ENCODE assay signal across 2 cellular contexts in the genomic region with DNA sequence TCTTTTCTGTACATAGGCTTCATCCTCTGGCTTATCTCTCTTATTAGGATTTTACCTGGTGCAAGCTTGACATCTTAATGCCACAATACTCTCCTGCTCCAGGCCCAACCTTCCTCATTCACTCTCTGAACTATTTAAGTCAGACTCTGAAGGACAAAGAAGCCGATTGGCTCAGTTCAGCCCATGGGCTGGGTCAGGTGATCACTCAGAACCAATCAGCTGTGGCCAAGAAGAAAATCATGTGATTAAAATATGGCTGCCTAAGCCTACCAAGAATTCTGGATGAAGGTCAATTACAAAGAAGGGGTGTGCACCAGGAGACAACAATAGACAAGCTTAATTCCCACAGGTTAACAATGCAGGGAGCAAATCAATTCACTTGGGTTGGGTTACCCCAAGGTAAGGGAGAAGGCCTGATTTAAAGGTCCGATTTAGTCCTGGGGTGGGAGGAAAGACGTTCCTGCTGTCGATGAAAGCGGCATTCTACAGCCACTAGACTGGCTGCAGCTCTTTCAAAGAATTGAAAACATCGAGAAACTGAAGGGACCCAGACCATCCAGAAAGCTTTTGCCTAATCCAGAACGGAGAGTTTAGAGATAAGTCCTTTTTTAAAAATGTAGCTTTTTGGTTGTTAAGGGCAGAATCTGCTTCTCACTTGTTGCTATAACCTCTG.
A peak's percentile ranks its signal among the peaks of the same experiment; 100 is the strongest.
TF ChIP-seq lines count a peak whose summit lies in the region.

No MANE protein-coding gene starts in this region.

TF ChIP-seq in HepG2, 621 proteins besides CTCF, POLR2A, EP300 and RAD21:
- TF ChIP-seq ZNF816 (CRISPR knock-in tag; IDR thresholded peaks at IDR 0.05; ENCODE audit: borderline replicate concordance): no peak
- TF ChIP-seq YY1 (IDR thresholded peaks at IDR 0.05; ENCODE audit: insufficient read depth, insufficient replicate concordance, low read depth, low read length): peak; percentile 71
- TF ChIP-seq PHF21A (CRISPR knock-in tag; IDR thresholded peaks at IDR 0.05): no peak
- TF ChIP-seq KAT8 (CRISPR knock-in tag; IDR thresholded peaks at IDR 0.05): peak; percentile 67; the same call in 1 of the 2 replicates
- TF ChIP-seq ZKSCAN1 (IDR thresholded peaks at IDR 0.05; ENCODE audit: low read length): no peak
- peak; percentile 46; the same call in 1 of the 2 replicates for TF ChIP-seq ZMYM4 (CRISPR knock-in tag; IDR thresholded peaks at IDR 0.05)
- TF ChIP-seq, protein P1, sequence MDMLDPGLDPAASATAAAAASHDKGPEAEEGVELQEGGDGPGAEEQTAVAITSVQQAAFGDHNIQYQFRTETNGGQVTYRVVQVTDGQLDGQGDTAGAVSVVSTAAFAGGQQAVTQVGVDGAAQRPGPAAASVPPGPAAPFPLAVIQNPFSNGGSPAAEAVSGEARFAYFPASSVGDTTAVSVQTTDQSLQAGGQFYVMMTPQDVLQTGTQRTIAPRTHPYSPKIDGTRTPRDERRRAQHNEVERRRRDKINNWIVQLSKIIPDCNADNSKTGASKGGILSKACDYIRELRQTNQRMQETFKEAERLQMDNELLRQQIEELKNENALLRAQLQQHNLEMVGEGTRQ (IDR thresholded peaks at IDR 0.05; ENCODE audit: low read depth, low read length): peak; percentile 73
- TF ChIP-seq, protein P1 (CRISPR knock-in tag; IDR thresholded peaks at IDR 0.05; ENCODE audit: borderline replicate concordance): peak; percentile 80; the same call in 1 of the 2 replicates
- peak; percentile 59 for TF ChIP-seq PRPF4 (IDR thresholded peaks at IDR 0.05; ENCODE audit: low read depth, low read length, poor library complexity, severe bottlenecking)
- peak; percentile 79 for TF ChIP-seq NFYC (CRISPR knock-in tag; IDR thresholded peaks at IDR 0.05)
- TF ChIP-seq, protein P2, sequence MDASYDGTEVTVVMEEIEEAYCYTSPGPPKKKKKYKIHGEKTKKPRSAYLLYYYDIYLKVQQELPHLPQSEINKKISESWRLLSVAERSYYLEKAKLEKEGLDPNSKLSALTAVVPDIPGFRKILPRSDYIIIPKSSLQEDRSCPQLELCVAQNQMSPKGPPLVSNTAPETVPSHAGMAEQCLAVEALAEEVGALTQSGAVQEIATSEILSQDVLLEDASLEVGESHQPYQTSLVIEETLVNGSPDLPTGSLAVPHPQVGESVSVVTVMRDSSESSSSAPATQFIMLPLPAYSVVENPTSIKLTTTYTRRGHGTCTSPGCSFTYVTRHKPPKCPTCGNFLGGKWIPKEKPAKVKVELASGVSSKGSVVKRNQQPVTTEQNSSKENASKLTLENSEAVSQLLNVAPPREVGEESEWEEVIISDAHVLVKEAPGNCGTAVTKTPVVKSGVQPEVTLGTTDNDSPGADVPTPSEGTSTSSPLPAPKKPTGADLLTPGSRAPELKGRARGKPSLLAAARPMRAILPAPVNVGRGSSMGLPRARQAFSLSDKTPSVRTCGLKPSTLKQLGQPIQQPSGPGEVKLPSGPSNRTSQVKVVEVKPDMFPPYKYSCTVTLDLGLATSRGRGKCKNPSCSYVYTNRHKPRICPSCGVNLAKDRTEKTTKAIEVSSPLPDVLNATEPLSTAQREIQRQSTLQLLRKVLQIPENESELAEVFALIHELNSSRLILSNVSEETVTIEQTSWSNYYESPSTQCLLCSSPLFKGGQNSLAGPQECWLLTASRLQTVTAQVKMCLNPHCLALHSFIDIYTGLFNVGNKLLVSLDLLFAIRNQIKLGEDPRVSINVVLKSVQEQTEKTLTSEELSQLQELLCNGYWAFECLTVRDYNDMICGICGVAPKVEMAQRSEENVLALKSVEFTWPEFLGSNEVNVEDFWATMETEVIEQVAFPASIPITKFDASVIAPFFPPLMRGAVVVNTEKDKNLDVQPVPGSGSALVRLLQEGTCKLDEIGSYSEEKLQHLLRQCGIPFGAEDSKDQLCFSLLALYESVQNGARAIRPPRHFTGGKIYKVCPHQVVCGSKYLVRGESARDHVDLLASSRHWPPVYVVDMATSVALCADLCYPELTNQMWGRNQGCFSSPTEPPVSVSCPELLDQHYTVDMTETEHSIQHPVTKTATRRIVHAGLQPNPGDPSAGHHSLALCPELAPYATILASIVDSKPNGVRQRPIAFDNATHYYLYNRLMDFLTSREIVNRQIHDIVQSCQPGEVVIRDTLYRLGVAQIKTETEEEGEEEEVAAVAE (CRISPR knock-in tag; IDR thresholded peaks at IDR 0.05; ENCODE audit: borderline replicate concordance): peak; percentile 55; the same call in 1 of the 2 replicates
- TF ChIP-seq, protein P3, sequence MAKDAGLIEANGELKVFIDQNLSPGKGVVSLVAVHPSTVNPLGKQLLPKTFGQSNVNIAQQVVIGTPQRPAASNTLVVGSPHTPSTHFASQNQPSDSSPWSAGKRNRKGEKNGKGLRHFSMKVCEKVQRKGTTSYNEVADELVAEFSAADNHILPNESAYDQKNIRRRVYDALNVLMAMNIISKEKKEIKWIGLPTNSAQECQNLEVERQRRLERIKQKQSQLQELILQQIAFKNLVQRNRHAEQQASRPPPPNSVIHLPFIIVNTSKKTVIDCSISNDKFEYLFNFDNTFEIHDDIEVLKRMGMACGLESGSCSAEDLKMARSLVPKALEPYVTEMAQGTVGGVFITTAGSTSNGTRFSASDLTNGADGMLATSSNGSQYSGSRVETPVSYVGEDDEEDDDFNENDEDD (CRISPR knock-in tag; IDR thresholded peaks at IDR 0.05; ENCODE audit: borderline replicate concordance): no peak
- peak; percentile 36; the same call in 1 of the 2 replicates for TF ChIP-seq RAD51 (IDR thresholded peaks at IDR 0.05; ENCODE audit: borderline replicate concordance)
- no peak for TF ChIP-seq ZNF674 (CRISPR knock-in tag; IDR thresholded peaks at IDR 0.05; ENCODE audit: low read depth)
- TF ChIP-seq ZNF296 (CRISPR knock-in tag; conservative IDR thresholded peaks at IDR 0.05): no peak
- TF ChIP-seq SYNCRIP (IDR thresholded peaks at IDR 0.05; ENCODE audit: insufficient read depth, low read depth, low read length): no peak
- peak; percentile 69 for TF ChIP-seq NFYB (CRISPR knock-in tag; IDR thresholded peaks at IDR 0.05)

TF ChIP-seq in K562, 482 proteins besides CTCF, POLR2A, EP300 and RAD21 (continues in another document):
- TF ChIP-seq SLC30A9 (CRISPR knock-in tag; IDR thresholded peaks at IDR 0.05) (no peak), MEIS2 (IDR thresholded peaks at IDR 0.05; ENCODE audit: partially characterized antibody) (no peak), ESRRA (IDR thresholded peaks at IDR 0.05; ENCODE audit: borderline replicate concordance, low read depth) (peak; percentile 73; the same call in 1 of the 2 replicates), ZNF143 (CRISPR knock-in tag; IDR thresholded peaks at IDR 0.05) (no peak), EWSR1 (IDR thresholded peaks at IDR 0.05; ENCODE audit: borderline replicate concordance, low read depth, partially characterized antibody) (no peak), CBFA2T2 (conservative IDR thresholded peaks at IDR 0.05) (peak; percentile 73), TCF7 (IDR thresholded peaks at IDR 0.05; ENCODE audit: borderline replicate concordance) (no peak), MAZ (CRISPR knock-in tag; conservative IDR thresholded peaks at IDR 0.05 in 1 of 2, IDR thresholded peaks at IDR 0.05 in 1 of 2) (no peak), HSF4 (CRISPR knock-in tag; IDR thresholded peaks at IDR 0.05; ENCODE audit: borderline replicate concordance) (no peak), FOXA3 (CRISPR knock-in tag; conservative IDR thresholded peaks at IDR 0.05 in 1 of 2, IDR thresholded peaks at IDR 0.05 in 1 of 2) (no peak), ZNF57 (CRISPR knock-in tag; IDR thresholded peaks at IDR 0.05) (no peak), CEBPG (CRISPR knock-in tag; IDR thresholded peaks at IDR 0.05) (no peak), CEBPG (tag; conservative IDR thresholded peaks at IDR 0.05 in 1 of 2, IDR thresholded peaks at IDR 0.05 in 1 of 2) (no peak), FOXJ3 (CRISPR knock-in tag; IDR thresholded peaks at IDR 0.05) (no peak), JUN (IDR thresholded peaks at IDR 0.05; ENCODE audit: borderline replicate concordance, low read depth, low read length) (no peak), JUN (CRISPR knock-in tag; IDR thresholded peaks at IDR 0.05; ENCODE audit: borderline replicate concordance) (no peak), ZFP36 (IDR thresholded peaks at IDR 0.05; ENCODE audit: low read depth, low read length, partially characterized antibody) (no peak), L3MBTL2 (IDR thresholded peaks at IDR 0.05) (peak; percentile 30; the same call in 1 of the 2 replicates), YY1 (IDR thresholded peaks at IDR 0.05; ENCODE audit: borderline replicate concordance in 1 of 3, control insufficient read depth in 1 of 3, extremely low read depth in 1 of 3, insufficient read depth in 3 of 3, insufficient read length in 1 of 3, insufficient replicate concordance in 2 of 3, low read depth in 1 of 3, low read length in 2 of 3) (peak in 2 of 3 experiments; percentile 37 to 80)
- TF ChIP-seq, protein P1 (CRISPR knock-in tag; IDR thresholded peaks at IDR 0.05): peak; percentile 92
- TF ChIP-seq, protein P4, sequence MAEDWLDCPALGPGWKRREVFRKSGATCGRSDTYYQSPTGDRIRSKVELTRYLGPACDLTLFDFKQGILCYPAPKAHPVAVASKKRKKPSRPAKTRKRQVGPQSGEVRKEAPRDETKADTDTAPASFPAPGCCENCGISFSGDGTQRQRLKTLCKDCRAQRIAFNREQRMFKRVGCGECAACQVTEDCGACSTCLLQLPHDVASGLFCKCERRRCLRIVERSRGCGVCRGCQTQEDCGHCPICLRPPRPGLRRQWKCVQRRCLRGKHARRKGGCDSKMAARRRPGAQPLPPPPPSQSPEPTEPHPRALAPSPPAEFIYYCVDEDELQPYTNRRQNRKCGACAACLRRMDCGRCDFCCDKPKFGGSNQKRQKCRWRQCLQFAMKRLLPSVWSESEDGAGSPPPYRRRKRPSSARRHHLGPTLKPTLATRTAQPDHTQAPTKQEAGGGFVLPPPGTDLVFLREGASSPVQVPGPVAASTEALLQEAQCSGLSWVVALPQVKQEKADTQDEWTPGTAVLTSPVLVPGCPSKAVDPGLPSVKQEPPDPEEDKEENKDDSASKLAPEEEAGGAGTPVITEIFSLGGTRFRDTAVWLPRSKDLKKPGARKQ (CRISPR knock-in tag; IDR thresholded peaks at IDR 0.05): no peak
- TF ChIP-seq, protein P5, sequence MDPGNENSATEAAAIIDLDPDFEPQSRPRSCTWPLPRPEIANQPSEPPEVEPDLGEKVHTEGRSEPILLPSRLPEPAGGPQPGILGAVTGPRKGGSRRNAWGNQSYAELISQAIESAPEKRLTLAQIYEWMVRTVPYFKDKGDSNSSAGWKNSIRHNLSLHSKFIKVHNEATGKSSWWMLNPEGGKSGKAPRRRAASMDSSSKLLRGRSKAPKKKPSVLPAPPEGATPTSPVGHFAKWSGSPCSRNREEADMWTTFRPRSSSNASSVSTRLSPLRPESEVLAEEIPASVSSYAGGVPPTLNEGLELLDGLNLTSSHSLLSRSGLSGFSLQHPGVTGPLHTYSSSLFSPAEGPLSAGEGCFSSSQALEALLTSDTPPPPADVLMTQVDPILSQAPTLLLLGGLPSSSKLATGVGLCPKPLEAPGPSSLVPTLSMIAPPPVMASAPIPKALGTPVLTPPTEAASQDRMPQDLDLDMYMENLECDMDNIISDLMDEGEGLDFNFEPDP (CRISPR knock-in tag; IDR thresholded peaks at IDR 0.05): no peak
- TF ChIP-seq, protein P6, sequence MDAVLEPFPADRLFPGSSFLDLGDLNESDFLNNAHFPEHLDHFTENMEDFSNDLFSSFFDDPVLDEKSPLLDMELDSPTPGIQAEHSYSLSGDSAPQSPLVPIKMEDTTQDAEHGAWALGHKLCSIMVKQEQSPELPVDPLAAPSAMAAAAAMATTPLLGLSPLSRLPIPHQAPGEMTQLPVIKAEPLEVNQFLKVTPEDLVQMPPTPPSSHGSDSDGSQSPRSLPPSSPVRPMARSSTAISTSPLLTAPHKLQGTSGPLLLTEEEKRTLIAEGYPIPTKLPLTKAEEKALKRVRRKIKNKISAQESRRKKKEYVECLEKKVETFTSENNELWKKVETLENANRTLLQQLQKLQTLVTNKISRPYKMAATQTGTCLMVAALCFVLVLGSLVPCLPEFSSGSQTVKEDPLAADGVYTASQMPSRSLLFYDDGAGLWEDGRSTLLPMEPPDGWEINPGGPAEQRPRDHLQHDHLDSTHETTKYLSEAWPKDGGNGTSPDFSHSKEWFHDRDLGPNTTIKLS (IDR thresholded peaks at IDR 0.05; ENCODE audit: borderline replicate concordance, low read depth): no peak
- TF ChIP-seq, protein P7, sequence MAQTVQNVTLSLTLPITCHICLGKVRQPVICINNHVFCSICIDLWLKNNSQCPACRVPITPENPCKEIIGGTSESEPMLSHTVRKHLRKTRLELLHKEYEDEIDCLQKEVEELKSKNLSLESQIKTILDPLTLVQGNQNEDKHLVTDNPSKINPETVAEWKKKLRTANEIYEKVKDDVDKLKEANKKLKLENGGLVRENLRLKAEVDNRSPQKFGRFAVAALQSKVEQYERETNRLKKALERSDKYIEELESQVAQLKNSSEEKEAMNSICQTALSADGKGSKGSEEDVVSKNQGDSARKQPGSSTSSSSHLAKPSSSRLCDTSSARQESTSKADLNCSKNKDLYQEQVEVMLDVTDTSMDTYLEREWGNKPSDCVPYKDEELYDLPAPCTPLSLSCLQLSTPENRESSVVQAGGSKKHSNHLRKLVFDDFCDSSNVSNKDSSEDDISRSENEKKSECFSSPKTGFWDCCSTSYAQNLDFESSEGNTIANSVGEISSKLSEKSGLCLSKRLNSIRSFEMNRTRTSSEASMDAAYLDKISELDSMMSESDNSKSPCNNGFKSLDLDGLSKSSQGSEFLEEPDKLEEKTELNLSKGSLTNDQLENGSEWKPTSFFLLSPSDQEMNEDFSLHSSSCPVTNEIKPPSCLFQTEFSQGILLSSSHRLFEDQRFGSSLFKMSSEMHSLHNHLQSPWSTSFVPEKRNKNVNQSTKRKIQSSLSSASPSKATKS (CRISPR knock-in tag; IDR thresholded peaks at IDR 0.05): no peak
